In the genomic region with DNA sequence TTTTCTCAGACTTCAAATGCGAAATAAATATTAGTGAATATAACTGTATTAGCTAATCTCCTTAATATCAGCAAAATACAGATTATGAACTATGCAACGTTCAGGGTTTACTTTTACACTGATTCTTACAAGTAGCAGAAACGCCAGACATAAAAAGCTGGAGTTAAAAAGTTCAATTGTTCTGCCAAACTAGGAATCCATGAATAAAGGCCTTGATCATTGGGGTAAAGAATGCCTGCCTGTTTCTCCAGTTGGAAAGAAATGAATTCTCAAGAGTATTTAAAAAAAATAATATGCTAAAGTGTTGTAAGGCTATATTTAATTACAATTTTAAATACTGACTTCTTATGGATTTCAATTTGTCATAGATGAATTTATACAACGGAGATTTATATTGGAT, we compare ENCODE assay signal across 21 cellular contexts.
"Had no signal": no experiment of that assay in that cellular context is flagged by ENCODE, and none has a peak within 500 bp of the region (broad histone marks: within the 10 kb centered on the region; RNA-seq: fewer than 3 reads in every experiment).

No MANE protein-coding gene starts in this region.

- H3K27me3 ChIP-seq: SJSA1 had no signal

- H3K4me3 ChIP-seq: SJSA1 had no signal

- H3K27ac ChIP-seq: SJSA1 had no signal

- DNase-seq: KBM-7, MV-4-11, NCI-H1048, NCI-H1105 treated with DMSO at 0.1 percent for 48 hours, NCI-H1417 treated with DMSO at 0.1 percent for 48 hours, NCI-H146, NCI-H1694 treated with DMSO at 0.1 percent for 48 hours, NCI-H2029, NCI-H2081 treated with DMSO at 0.1 percent for 48 hours, NCI-H2171, NCI-H226, NCI-H446, NCI-H510A, NCI-H524 treated with DMSO at 0.1 percent for 48 hours, NCI-H69, NCI-H774, Right ventricle myocardium superior, RPMI8226, SIG-M5, SK-N-SH had no signal
